ENCODE assay signal across 33 cellular contexts in genomic region chrY:19899011-19899410, GRCh38.
"Had no signal": no experiment of that assay in that cellular context is flagged by ENCODE, and none has a peak within 500 bp of the region (broad histone marks: within the 10 kb centered on the region; RNA-seq: fewer than 3 reads in every experiment).

No MANE protein-coding gene starts in this region.

- ATAC-seq: activated CD4-positive, alpha-beta T cell treated with anti-CD3 and anti-CD28 coated beads for 36 hours; activated CD4-positive, CD25-positive, alpha-beta regulatory T cell treated with anti-CD3 and anti-CD28 coated beads, Interleukin-2, amount 50 U/mL, for 24 hours; activated CD8-positive, alpha-beta memory T cell treated with anti-CD3 and anti-CD28 coated beads, Interleukin-2, amount 10 ng/mL, durations not matched to agents 7 days and 5 days; activated CD8-positive, alpha-beta T cell treated with anti-CD3 and anti-CD28 coated beads, Interleukin-2, amount 10 ng/mL, durations not matched to agents 7 days and 5 days; activated naive CD4-positive, alpha-beta T cell treated with anti-CD3 and anti-CD28 coated beads, Interleukin-2, amount 50 U/mL, for 72 hours; activated T-cell treated with anti-CD3 and anti-CD28 coated beads, Interleukin-2, amount 50 U/mL, for 4 hours; activated T-cell treated with anti-CD3 and anti-CD28 coated beads, Interleukin-2, amount 50 U/mL, for 72 hours; activated T-helper 17 cell treated with anti-CD3 and anti-CD28 coated beads, Interleukin-2, amount 50 U/mL, for 72 hours; body of pancreas; WTC11 had no signal

- DNase-seq: activated CD4-positive, alpha-beta memory T cell treated with anti-CD3 and anti-CD28 coated beads, Interleukin-2, amount 10 ng/mL, durations not matched to agents 7 days and 5 days; activated CD4-positive, alpha-beta T cell treated with anti-CD3 and anti-CD28 coated beads for 1 hour; activated CD4-positive, alpha-beta T cell treated with anti-CD3 and anti-CD28 coated beads for 36 hours; activated CD4-positive, alpha-beta T cell treated with anti-CD3 and anti-CD28 coated beads for 48 hours; activated CD4-positive, alpha-beta T cell treated with anti-CD3 and anti-CD28 coated beads, Interleukin-2, amount 10 ng/mL, durations not matched to agents 7 days and 5 days; activated CD4-positive, alpha-beta T cell treated with anti-CD3 and anti-CD28 coated beads, Interleukin-2, amount 50 U/mL, for 48 hours; activated CD4-positive, CD25-positive, alpha-beta regulatory T cell; activated CD8-positive, alpha-beta memory T cell treated with anti-CD3 and anti-CD28 coated beads for 24 hours; activated CD8-positive, alpha-beta memory T cell treated with anti-CD3 and anti-CD28 coated beads, Interleukin-2, amount 10 ng/mL, durations not matched to agents 7 days and 5 days; activated CD8-positive, alpha-beta memory T cell treated with anti-CD3 and anti-CD28 coated beads, Interleukin-2, amount 50 U/mL, for 48 hours; activated CD8-positive, alpha-beta T cell treated with anti-CD3 and anti-CD28 coated beads, Interleukin-2, amount 10 ng/mL, durations not matched to agents 7 days and 5 days; activated effector memory CD4-positive, alpha-beta T cell treated with anti-CD3 and anti-CD28 coated beads, Interleukin-2, amount 50 U/mL, for 16 hours; activated gamma-delta T cell treated with Interleukin-2 at 50 U/mL for 16 hours; activated naive CD4-positive, alpha-beta T cell; activated naive CD4-positive, alpha-beta T cell treated with anti-CD3 and anti-CD28 coated beads for 36 hours; activated naive CD4-positive, alpha-beta T cell treated with anti-CD3 and anti-CD28 coated beads, Interleukin-2, amount 50 U/mL, for 16 hours; activated naive CD8-positive, alpha-beta T cell treated with anti-CD3 and anti-CD28 coated beads for 36 hours; activated T-cell treated with anti-CD3 and anti-CD28 coated beads, Interleukin-2, amount 50 U/mL, for 4 hours; activated T-cell treated with anti-CD3 and anti-CD28 coated beads, Interleukin-2, amount 50 U/mL, for 72 hours; adrenal gland; amniotic stem cell; aorta; body of pancreas; brain microvascular endothelial cell; central memory CD4-positive, alpha-beta T cell; T-helper 1 cell; T-helper 2 cell; T-helper 9 cell; WERI-Rb-1 had no signal
